ENCODE assay signal across 1 cellular context in genomic region chr13:99985243-99985874, GRCh38.
TF ChIP-seq lines count a peak whose summit lies in the region.

No MANE protein-coding gene starts in this region.

TF ChIP-seq in GM23338, 12 proteins besides CTCF, POLR2A, EP300 and RAD21 (continued from another document):
- TF ChIP-seq ZNF462 (CRISPR knock-in tag; IDR thresholded peaks at IDR 0.05) (no peak), REST (IDR thresholded peaks at IDR 0.05; ENCODE audit: unreplicated experiment) (no peak), EZH2phosphoT487 (IDR thresholded peaks at IDR 0.05; ENCODE audit: unreplicated experiment) (no peak), STAT1 (IDR thresholded peaks at IDR 0.05; ENCODE audit: unreplicated experiment) (no peak), POLR2AphosphoS5 (IDR thresholded peaks at IDR 0.05; ENCODE audit: low read depth) (no peak), ZNF114 (CRISPR knock-in tag; IDR thresholded peaks at IDR 0.05) (no peak), JUNB (IDR thresholded peaks at IDR 0.05; ENCODE audit: unreplicated experiment) (no peak), NANOG (IDR thresholded peaks at IDR 0.05; ENCODE audit: borderline replicate concordance) (no peak)
